ENCODE assay signal across 20 cellular contexts in the genomic region with DNA sequence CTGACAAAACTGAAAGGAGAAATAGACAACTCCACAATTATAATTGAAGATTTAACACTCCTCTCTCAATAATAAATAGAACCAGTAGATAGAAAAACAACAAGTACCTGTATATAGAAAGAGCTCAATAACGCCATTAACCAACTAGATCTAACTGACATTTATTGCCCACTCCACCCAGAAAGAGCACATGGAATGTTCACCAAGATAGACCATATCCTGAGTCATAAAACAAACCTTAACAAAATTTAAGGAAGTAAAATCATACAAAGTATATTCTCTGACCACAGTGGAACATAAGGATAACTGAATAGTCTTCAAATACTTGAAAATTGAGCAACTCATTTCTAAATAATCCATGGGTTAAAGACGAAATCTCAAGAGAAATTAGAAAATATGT. TPM values are rescaled to one million over a fixed set of nuclear protein-coding genes. Genes with fewer than 3 reads are reported as not detected.
"Had no signal": no experiment of that assay in that cellular context is flagged by ENCODE, and none has a peak within 500 bp of the region (broad histone marks: within the 10 kb centered on the region; RNA-seq: fewer than 3 reads in every experiment).

No MANE protein-coding gene starts in this region.

- ATAC-seq: activated CD4-positive, CD25-positive, alpha-beta regulatory T cell treated with anti-CD3 and anti-CD28 coated beads, Interleukin-2, amount 50 U/mL, for 24 hours; body of pancreas; natural killer cell treated with Interleukin-12 subunit alpha and Interleukin-12 subunit beta and Interleukin-15 and Interleukin-18, amount 100 ng/mL, for 72 hours had no signal

- H3K36me3 ChIP-seq: transverse colon had no signal

- H3K4me1 ChIP-seq: body of pancreas had no signal

- H3K9me3 ChIP-seq: body of pancreas had no signal

- H3K27ac ChIP-seq: body of pancreas, epithelial cell of prostate had no signal

- H3K27me3 ChIP-seq: body of pancreas, transverse colon had no signal

- DNase-seq: activated CD4-positive, alpha-beta T cell treated with anti-CD3 and anti-CD28 coated beads, Interleukin-2, amount 50 U/mL, for 1 hour; activated CD8-positive, alpha-beta memory T cell treated with anti-CD3 and anti-CD28 coated beads for 24 hours; activated naive CD8-positive, alpha-beta T cell treated with anti-CD3 and anti-CD28 coated beads for 36 hours; amygdala; body of pancreas; dermis blood vessel endothelial cell; foreskin melanocyte; head of caudate nucleus; immature natural killer cell; mesendoderm; posterior cingulate gyrus; stimulated activated CD4-positive, alpha-beta T cell treated with anti-CD3 and anti-CD28 coated beads, Interleukin-4, amount 100 ng/mL, for 24 hours; stimulated activated naive CD4-positive, alpha-beta T cell; transverse colon had no signal

- H3K4me3 ChIP-seq: body of pancreas, transverse colon had no signal

RNA-seq across cellular contexts. Expression of gene KBTBD12, which starts 25.1 kb away (rescaled TPM):
- total RNA-seq: activated naive CD8-positive, alpha-beta T cell treated with anti-CD3 and anti-CD28 coated beads for 36 hours; activated T-helper 1 cell treated with anti-CD3 and anti-CD28 coated beads, Interleukin-12 subunit alpha, Interleukin-12 subunit beta, Interleukin-2, Interleukin-4 antibody, amounts not matched to agents 30 ng/mL and 10 ng/mL and 1 ng/mL, durations not matched to agents 14 hours and 24 hours and 36 hours; dermis blood vessel endothelial cell; fibroblast of lung; natural killer cell treated with Interleukin-12 subunit alpha and Interleukin-12 subunit beta and Interleukin-15 and Interleukin-18, amount 100 ng/mL, for 72 hours; T-helper 2 cell treated with Interferon-gamma antibody and Interleukin-4, amounts not matched to agents 100 ng/mL and 5 ng/mL, for 36 hours had no signal
- polyA plus RNA-seq: fibroblast of lung, immature natural killer cell had no signal
